26 cellular contexts compared by ENCODE assay signal in genomic region chr7:4655311-4655710, GRCh38.
"Had no signal": no experiment of that assay in that cellular context is flagged by ENCODE, and none has a peak within 500 bp of the region (broad histone marks: within the 10 kb centered on the region; RNA-seq: fewer than 3 reads in every experiment).

No MANE protein-coding gene starts in this region.

- H3K27ac Mint-ChIP-seq: activated CD4-positive, alpha-beta memory T cell treated with anti-CD3 and anti-CD28 coated beads for 36 hours; activated CD4-positive, alpha-beta T cell treated with anti-CD3 and anti-CD28 coated beads, Interleukin-2, amount 10 ng/mL, durations not matched to agents 7 days and 5 days; activated naive CD4-positive, alpha-beta T cell treated with anti-CD3 and anti-CD28 coated beads, Interleukin-2, amount 50 U/mL, for 72 hours; activated naive CD8-positive, alpha-beta T cell treated with anti-CD3 and anti-CD28 coated beads, Interleukin-2, amount 50 U/mL, for 24 hours had no signal

- H3K4me1 ChIP-seq: SJCRH30 had no signal

- H3K27me3 ChIP-seq: ascending aorta, body of pancreas, SJCRH30 had no signal

- H2AFZ ChIP-seq: PC-9 had no signal

- DNase-seq: activated CD4-positive, alpha-beta memory T cell treated with anti-CD3 and anti-CD28 coated beads for 36 hours; activated CD4-positive, alpha-beta T cell treated with anti-CD3 and anti-CD28 coated beads, Interleukin-2, amount 10 ng/mL, durations not matched to agents 7 days and 5 days; activated CD4-positive, CD25-positive, alpha-beta regulatory T cell; activated CD8-positive, alpha-beta memory T cell treated with anti-CD3 and anti-CD28 coated beads for 24 hours; activated effector memory CD4-positive, alpha-beta T cell treated with anti-CD3 and anti-CD28 coated beads, Interleukin-2, amount 50 U/mL, for 16 hours; activated naive CD4-positive, alpha-beta T cell treated with Interleukin-2 at 50 U/mL for 16 hours; activated naive CD8-positive, alpha-beta T cell treated with anti-CD3 and anti-CD28 coated beads, Interleukin-2, amount 50 U/mL, for 24 hours; activated T-cell treated with anti-CD3 and anti-CD28 coated beads, Interleukin-2, amount 50 U/mL, for 4 hours; amniotic stem cell; body of pancreas; Kasumi-1; KBM-7; NCI-H1048; NCI-H146; NCI-H187 treated with DMSO at 0.1 percent for 48 hours; NCI-H2081 treated with DMSO at 0.1 percent for 48 hours; NCI-H446; NCI-H524; PC-9; Right ventricle myocardium superior; SJCRH30; SK-N-SH; T-helper 1 cell had no signal

- H3K9me3 ChIP-seq: body of pancreas, SK-N-SH had no signal

- H3K27me3 Mint-ChIP-seq: activated CD4-positive, alpha-beta memory T cell treated with anti-CD3 and anti-CD28 coated beads for 36 hours; activated CD4-positive, alpha-beta T cell treated with anti-CD3 and anti-CD28 coated beads, Interleukin-2, amount 10 ng/mL, durations not matched to agents 7 days and 5 days had no signal

- H3K9ac ChIP-seq: SK-N-SH had no signal

- H3K27ac ChIP-seq: ascending aorta, body of pancreas, PC-9, SJCRH30, VCaP had no signal

- H3K4me3 ChIP-seq: ascending aorta, body of pancreas, PC-9, SJCRH30 had no signal

- H3K4me1 Mint-ChIP-seq: activated naive CD8-positive, alpha-beta T cell treated with anti-CD3 and anti-CD28 coated beads, Interleukin-2, amount 50 U/mL, for 24 hours had no signal

- H3K4me2 ChIP-seq: PC-9, SK-N-SH had no signal

- H3K36me3 ChIP-seq: ascending aorta, SJCRH30 had no signal

- ATAC-seq: activated naive CD4-positive, alpha-beta T cell treated with anti-CD3 and anti-CD28 coated beads, Interleukin-2, amount 50 U/mL, for 72 hours; activated naive CD8-positive, alpha-beta T cell treated with anti-CD3 and anti-CD28 coated beads, Interleukin-2, amount 50 U/mL, for 24 hours; activated T-cell treated with anti-CD3 and anti-CD28 coated beads, Interleukin-2, amount 50 U/mL, for 4 hours; body of pancreas had no signal

- H3K4me3 Mint-ChIP-seq: activated CD4-positive, alpha-beta memory T cell treated with anti-CD3 and anti-CD28 coated beads for 36 hours; activated CD4-positive, alpha-beta T cell treated with anti-CD3 and anti-CD28 coated beads, Interleukin-2, amount 10 ng/mL, durations not matched to agents 7 days and 5 days; activated naive CD8-positive, alpha-beta T cell treated with anti-CD3 and anti-CD28 coated beads, Interleukin-2, amount 50 U/mL, for 24 hours; activated T-cell treated with anti-CD3 and anti-CD28 coated beads, Interleukin-2, amount 50 U/mL, for 4 hours had no signal
